ENCODE assay signal across 19 cellular contexts in genomic region chr1:60170709-60171108, GRCh38.
"Had no signal": no experiment of that assay in that cellular context is flagged by ENCODE, and none has a peak within 500 bp of the region (broad histone marks: within the 10 kb centered on the region; RNA-seq: fewer than 3 reads in every experiment).

No MANE protein-coding gene starts in this region.

- H3K27me3 Mint-ChIP-seq: activated CD4-positive, alpha-beta T cell treated with anti-CD3 and anti-CD28 coated beads, Interleukin-2, amount 10 ng/mL, durations not matched to agents 24 days and 14 days; stimulated activated naive B cell treated with anti-CD40 and anti-IgM and Interleukin-4, amounts not matched to agents 10 μg/mL and 1 μg/mL and 100 μg/mL, for 72 hours had no signal

- H3K4me3 ChIP-seq: left ventricle myocardium inferior, mucosa of descending colon, tibial artery, uterus had no signal

- DNase-seq: activated CD4-positive, alpha-beta T cell treated with anti-CD3 and anti-CD28 coated beads, Interleukin-2, amount 10 ng/mL, durations not matched to agents 24 days and 14 days; activated CD8-positive, alpha-beta memory T cell treated with anti-CD3 and anti-CD28 coated beads, Interleukin-2, amount 50 U/mL, for 4 hours; activated CD8-positive, alpha-beta T cell treated with anti-CD3 and anti-CD28 coated beads, Interleukin-2, amount 10 ng/mL, durations not matched to agents 7 days and 5 days; activated effector memory CD4-positive, alpha-beta T cell treated with anti-CD3 and anti-CD28 coated beads, Interleukin-2, amount 50 U/mL, for 16 hours; activated T-cell treated with anti-CD3 and anti-CD28 coated beads, Interleukin-2, amount 50 U/mL, for 48 hours; amniotic stem cell; effector CD8-positive, alpha-beta T cell; hippocampal formation; left ventricle myocardium inferior; mucosa of descending colon; naive thymus-derived CD4-positive, alpha-beta T cell; stimulated activated CD4-positive, alpha-beta T cell treated with anti-CD3 and anti-CD28 coated beads, Interleukin-2, amount 100 ng/mL, for 48 hours; stimulated activated naive B cell treated with anti-CD40 and anti-IgM and Interleukin-4, amounts not matched to agents 10 μg/mL and 1 μg/mL and 100 μg/mL, for 72 hours; tibial artery; uterus had no signal

- H3K4me3 Mint-ChIP-seq: activated CD4-positive, alpha-beta T cell treated with anti-CD3 and anti-CD28 coated beads, Interleukin-2, amount 10 ng/mL, durations not matched to agents 24 days and 14 days; activated CD8-positive, alpha-beta T cell treated with anti-CD3 and anti-CD28 coated beads, Interleukin-2, amount 10 ng/mL, durations not matched to agents 7 days and 5 days; brain; central memory CD8-positive, alpha-beta T cell; naive thymus-derived CD4-positive, alpha-beta T cell; stimulated activated naive B cell treated with anti-CD40 and anti-IgM and Interleukin-4, amounts not matched to agents 10 μg/mL and 1 μg/mL and 100 μg/mL, for 72 hours; WTC11 had no signal

- H3K27ac Mint-ChIP-seq: activated CD4-positive, alpha-beta T cell treated with anti-CD3 and anti-CD28 coated beads, Interleukin-2, amount 10 ng/mL, durations not matched to agents 24 days and 14 days; activated CD8-positive, alpha-beta T cell treated with anti-CD3 and anti-CD28 coated beads, Interleukin-2, amount 10 ng/mL, durations not matched to agents 7 days and 5 days; activated naive CD4-positive, alpha-beta T cell treated with anti-CD3 and anti-CD28 coated beads, Interleukin-2, amount 50 U/mL, for 72 hours; brain; naive thymus-derived CD4-positive, alpha-beta T cell; stimulated activated naive B cell treated with anti-CD40 and anti-IgM and Interleukin-4, amounts not matched to agents 10 μg/mL and 1 μg/mL and 100 μg/mL, for 72 hours; WTC11 had no signal

- H3K4me1 Mint-ChIP-seq: activated CD4-positive, alpha-beta T cell treated with anti-CD3 and anti-CD28 coated beads, Interleukin-2, amount 10 ng/mL, durations not matched to agents 24 days and 14 days; brain; central memory CD8-positive, alpha-beta T cell; naive thymus-derived CD4-positive, alpha-beta T cell; stimulated activated naive B cell treated with anti-CD40 and anti-IgM and Interleukin-4, amounts not matched to agents 10 μg/mL and 1 μg/mL and 100 μg/mL, for 72 hours; WTC11 had no signal

- H3K9me3 Mint-ChIP-seq: activated CD4-positive, alpha-beta T cell treated with anti-CD3 and anti-CD28 coated beads, Interleukin-2, amount 10 ng/mL, durations not matched to agents 24 days and 14 days; activated naive CD4-positive, alpha-beta T cell treated with anti-CD3 and anti-CD28 coated beads, Interleukin-2, amount 50 U/mL, for 72 hours; central memory CD8-positive, alpha-beta T cell; stimulated activated naive B cell treated with anti-CD40 and anti-IgM and Interleukin-4, amounts not matched to agents 10 μg/mL and 1 μg/mL and 100 μg/mL, for 72 hours had no signal

- H3K36me3 Mint-ChIP-seq: activated naive CD4-positive, alpha-beta T cell treated with anti-CD3 and anti-CD28 coated beads, Interleukin-2, amount 50 U/mL, for 72 hours; brain; naive thymus-derived CD4-positive, alpha-beta T cell; stimulated activated naive B cell treated with anti-CD40 and anti-IgM and Interleukin-4, amounts not matched to agents 10 μg/mL and 1 μg/mL and 100 μg/mL, for 72 hours; WTC11 had no signal
